8 cellular contexts compared by ENCODE assay signal in genomic region chr20:60041436-60042165, GRCh38.
DNase-seq lines count a peak whose midpoint lies in the region; ATAC-seq and TF ChIP-seq lines count a peak whose summit lies in the region.
"Not testable (repeated sequence)": the region's sequence is repeated elsewhere in the genome, so short reads cannot be mapped to it uniquely, and the experiment has no call there.

No MANE protein-coding gene starts in this region.

- H3K79me2 ChIP-seq in fibroblast of lung (ENCODE audit: control insufficient read depth, insufficient read depth, low read length); smooth muscle cell (ENCODE audit: low read depth): not testable (repeated sequence)

- not testable (repeated sequence) for H3K36me3 Mint-ChIP-seq in Calu3 (ENCODE audit: insufficient read depth, unreplicated experiment); HFFc6 (ENCODE audit: low read depth)

- H3K4me1 ChIP-seq in RWPE2 (ENCODE audit: insufficient read depth, poor library complexity, severe bottlenecking) = peaks cover 31% of the 10 kb centered on the region
- not testable (repeated sequence) for H3K4me1 ChIP-seq in fibroblast of lung (ENCODE audit: control insufficient read depth, extremely low read depth, insufficient read depth, low read length); smooth muscle cell (ENCODE audit: low read depth)

- intact Hi-C loops in Calu3 (cut with micrococcal nuclease; ENCODE audit: unreplicated experiment) = not testable (repeated sequence)

- not testable (repeated sequence) for H3K36me3 ChIP-seq in RWPE2 (ENCODE audit: low read depth); fibroblast of lung (ENCODE audit: control insufficient read depth, insufficient read depth, low read length); smooth muscle cell (ENCODE audit: low read depth)

- not testable (repeated sequence) for H3K9me3 ChIP-seq in RWPE2 (ENCODE audit: severe bottlenecking); fibroblast of lung (ENCODE audit: control insufficient read depth, insufficient read depth, low read depth, low read length); smooth muscle cell (replicated peaks; ENCODE audit: low read depth)

- H3K4me1 Mint-ChIP-seq in Calu3 (ENCODE audit: low read depth, unreplicated experiment) (peaks cover 37% of the 10 kb centered on the region), HFFc6 (ENCODE audit: low read depth) (peaks cover 70% of the 10 kb centered on the region)

- H3K4me3 Mint-ChIP-seq in Calu3 (ENCODE audit: low read depth, unreplicated experiment) = not testable (repeated sequence)
- H3K4me3 Mint-ChIP-seq in HFFc6 = peak overlapping the region; percentile 79

- H3K27me3 Mint-ChIP-seq in Calu3 (ENCODE audit: unreplicated experiment); HFFc6 (ENCODE audit: insufficient read depth): not testable (repeated sequence)

- 13% methylated on average over 8 of the region's 8 CpGs for WGBS in smooth muscle cell (ENCODE audit: low lambda C conversion rate)

- peak; percentile 83 for ATAC-seq in RWPE2 (ENCODE audit: low read depth)

- DNase-seq in Calu3 (peak; percentile 58), HFFc6 (peak; percentile 86), NCI-H2029 (lab: John Stamatoyannopoulos, UW) (peak; percentile 42), RWPE2 (ENCODE audit: low spot score) (peak; percentile 91), astrocyte of the hippocampus (ENCODE audit: low read depth, low spot score) (peak; percentile 83), fibroblast of lung (ENCODE audit: low read depth in 2 of 2) (peak; percentile 54 to 91), kidney glomerular epithelial cell (lab: John Stamatoyannopoulos, UW) (peak; percentile 88)
- DNase-seq in smooth muscle cell (lab: John Stamatoyannopoulos, UW; ENCODE audit: unreplicated experiment) = not testable (repeated sequence)

- CTCF ChIA-PET in Calu3 (lab: Charles Lee) = not testable (repeated sequence)

- TF ChIP-seq CTCF in Calu3 (IDR thresholded peaks at IDR 0.05; ENCODE audit: unreplicated experiment); HFFc6 (IDR thresholded peaks at IDR 0.05); fibroblast of lung (conservative IDR thresholded peaks at IDR 0.05 in 1 of 2, IDR thresholded peaks at IDR 0.05 in 1 of 2; ENCODE audit: low read depth in 1 of 2, low read length in 2 of 2); smooth muscle cell (IDR thresholded peaks at IDR 0.05; ENCODE audit: borderline replicate concordance, insufficient read depth, poor library complexity, severe bottlenecking): not testable (repeated sequence)
- TF ChIP-seq CTCF in RWPE2 (IDR thresholded peaks at IDR 0.05; ENCODE audit: poor library complexity, severe bottlenecking) = peak; percentile 32

- H3K27ac Mint-ChIP-seq in Calu3 (ENCODE audit: unreplicated experiment) (peak overlapping the region; percentile 73), HFFc6 (peak overlapping the region; percentile 94)

- H3K27ac ChIP-seq in RWPE2 (ENCODE audit: poor library complexity, severe bottlenecking) (peak overlapping the region; percentile 97), smooth muscle cell (ENCODE audit: low read depth) (peak overlapping the region; percentile 47)
- not testable (repeated sequence) for H3K27ac ChIP-seq in fibroblast of lung (ENCODE audit: insufficient read depth, low read length)

- not testable (repeated sequence) for H2AFZ ChIP-seq in fibroblast of lung (ENCODE audit: low read length); smooth muscle cell (ENCODE audit: low read depth)

- not testable (repeated sequence) for H3F3A ChIP-seq in smooth muscle cell (ENCODE audit: low read depth)

- H3K4me2 ChIP-seq in fibroblast of lung (ENCODE audit: extremely low read depth, insufficient read depth, low read length) = not testable (repeated sequence)
- H3K4me2 ChIP-seq in smooth muscle cell = peak overlapping the region; percentile 28

- not testable (repeated sequence) for BruUV-seq in Calu3 (replicated peaks; lab: Mats Ljungman, UMichigan)

- not testable (repeated sequence) for H3K9ac ChIP-seq in fibroblast of lung (ENCODE audit: insufficient read depth, low read length); smooth muscle cell (ENCODE audit: low read depth)

- not testable (repeated sequence) for H4K20me1 ChIP-seq in fibroblast of lung (ENCODE audit: control insufficient read depth, extremely low read depth, insufficient read depth, low read length); smooth muscle cell (ENCODE audit: low read depth)

- H3K4me3 ChIP-seq in RWPE2 (ENCODE audit: severe bottlenecking); fibroblast of lung (replicated peaks in 1 of 4; ENCODE audit: control extremely low read depth in 1 of 4, insufficient read depth in 1 of 4, low read depth in 3 of 4, low read length in 4 of 4); smooth muscle cell: not testable (repeated sequence)

- not testable (repeated sequence) for H3K9me3 Mint-ChIP-seq in Calu3 (ENCODE audit: low read depth, unreplicated experiment); HFFc6

- H3K27me3 ChIP-seq in RWPE2 (ENCODE audit: insufficient read depth, poor library complexity, severe bottlenecking); fibroblast of lung (ENCODE audit: control insufficient read depth, insufficient read depth, low read length); smooth muscle cell (ENCODE audit: low read depth): not testable (repeated sequence)
